ENCODE assay signal across 9 cellular contexts in the genomic region with DNA sequence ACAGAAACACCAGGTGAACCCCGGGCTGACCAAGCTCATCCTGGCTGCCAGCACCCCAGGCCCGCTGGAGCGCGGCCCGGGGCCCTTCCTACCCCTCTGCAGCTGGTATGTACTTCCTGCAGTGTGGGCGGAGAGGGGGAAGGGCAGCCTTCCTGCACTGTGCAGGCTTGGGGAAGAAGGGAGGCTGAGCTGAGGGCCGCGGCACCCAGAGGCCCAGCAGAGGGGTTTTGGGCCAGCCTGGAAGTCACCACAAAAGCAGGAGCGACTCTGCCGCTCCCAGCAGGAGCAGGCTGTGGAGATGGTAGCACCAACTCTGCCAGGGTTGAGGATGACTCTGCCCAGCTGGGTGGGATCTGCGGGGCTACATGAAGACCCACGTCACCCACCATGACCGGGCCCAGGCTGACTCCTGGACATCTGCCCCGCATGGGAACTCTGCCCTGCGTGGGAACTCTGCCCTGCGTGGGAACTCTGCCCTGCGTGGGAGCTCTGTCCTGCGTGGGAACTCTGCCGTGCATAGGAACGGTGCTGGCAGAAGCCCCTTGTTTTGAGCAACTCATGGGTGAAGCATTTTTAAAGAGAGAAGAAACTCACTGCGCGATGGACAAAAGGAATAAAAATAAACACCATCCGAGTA.
A peak's percentile ranks its signal among the peaks of the same experiment; 100 is the strongest.
DNase-seq lines count a peak whose midpoint lies in the region; ATAC-seq and TF ChIP-seq lines count a peak whose summit lies in the region.
"Had no signal": no experiment of that assay in that cellular context is flagged by ENCODE, and none has a peak within 500 bp of the region (broad histone marks: within the 10 kb centered on the region; RNA-seq: fewer than 3 reads in every experiment).

No MANE protein-coding gene starts in this region.

- H3K4me1 ChIP-seq in heart right ventricle, result peaks cover 0 to 17% (median 5%) of the 10 kb centered on the region in 9 donors
- H3K4me1 ChIP-seq in sigmoid colon, result peaks cover 0 to 12% (median 10%) of the 10 kb centered on the region in 4 donors

- H3K27ac ChIP-seq in HL-60 (replicated peaks) (peak overlapping the region; percentile 47), heart right ventricle (no peak overlapping the region), sigmoid colon (no peak overlapping the region)

- intact Hi-C loops in heart right ventricle (cut with DNase I) (no loop called here), sigmoid colon (cut with DNase I) (no loop called here)

- peaks cover 2% of the 10 kb centered on the region for H3K27me3 ChIP-seq in HL-60 (ENCODE audit: insufficient read depth, poor library complexity, severe bottlenecking)
- H3K27me3 ChIP-seq in heart right ventricle, result peaks cover 0 to 51% (median 28%) of the 10 kb centered on the region in 7 donors
- H3K27me3 ChIP-seq in sigmoid colon, result no peaks in the 10 kb centered on the region

- TF ChIP-seq CTCF in HL-60 (IDR thresholded peaks at IDR 0.05; ENCODE audit: insufficient read depth, low read length), result no peak
- no peak for TF ChIP-seq CTCF in heart right ventricle (IDR thresholded peaks at IDR 0.05)
- TF ChIP-seq CTCF in sigmoid colon (IDR thresholded peaks at IDR 0.05), result no peak

- ATAC-seq in heart right ventricle, result peak; percentile 22 to 78 (median 57)

- no peaks in the 10 kb centered on the region for H3K36me3 ChIP-seq in heart right ventricle
- no peaks in the 10 kb centered on the region for H3K36me3 ChIP-seq in sigmoid colon

- TF ChIP-seq POLR2A in sigmoid colon (IDR thresholded peaks at IDR 0.05), result no peak

- 51 to 59% methylated on average over 21 to 23 of the region's 23 CpGs for WGBS in heart right ventricle, 2 donors
- WGBS in sigmoid colon, 2 donors, result 53 to 63% methylated on average over 23 of the region's 23 CpGs

- H3K9me3 ChIP-seq in heart right ventricle (no peaks in the 10 kb centered on the region), sigmoid colon (no peaks in the 10 kb centered on the region)

- no peak for TF ChIP-seq EP300 in sigmoid colon (IDR thresholded peaks at IDR 0.05)

- DNase-seq in HL-60 (ENCODE audit: low read depth in 1 of 2, low spot score in 1 of 2) (peak; percentile 79 to 83), heart right ventricle (peak; percentile 14 to 35), NCI-H1417 treated with DMSO at 0.1 percent for 48 hours (lab: John Stamatoyannopoulos, UW) (no peak), sigmoid colon (no peak), SK-N-DZ (ENCODE audit: low spot score) (no peak)
- peak; percentile 19 to 34 for DNase-seq in activated CD4-positive, alpha-beta T cell treated with anti-CD3 and anti-CD28 coated beads, Interleukin-2, amount 50 U/mL, for 4 hours
- peak; percentile 33 for DNase-seq in stimulated activated CD4-positive, alpha-beta T cell treated with anti-CD3 and anti-CD28 coated beads, Interleukin-1b, Interleukin-23, amount 100 ng/mL, for 48 hours
- DNase-seq in effector CD4-positive, alpha-beta T cell, result no peak
- DNase-seq: natural killer cell had no signal

- H3K4me3 ChIP-seq in HL-60 (replicated peaks; ENCODE audit: insufficient read depth, low read length) (no peak overlapping the region), heart right ventricle (no peak overlapping the region), sigmoid colon (no peak overlapping the region)

Comparison
In these comparisons a context has a peak if more than half of its experiments do, and no peak if none do; other contexts are left out.
1. DNase-seq: peak in HL-60 (2 of 2), activated CD4-positive, alpha-beta T cell treated with anti-CD3 and anti-CD28 coated beads, Interleukin-2, amount 50 U/mL, for 4 hours (2 of 2), heart right ventricle (2 of 2) and stimulated activated CD4-positive, alpha-beta T cell treated with anti-CD3 and anti-CD28 coated beads, Interleukin-1b, Interleukin-23, amount 100 ng/mL, for 48 hours (single experiment); none in NCI-H1417 treated with DMSO at 0.1 percent for 48 hours (single experiment), effector CD4-positive, alpha-beta T cell (single experiment), sigmoid colon (single experiment) and SK-N-DZ (single experiment).